In the genomic region with DNA sequence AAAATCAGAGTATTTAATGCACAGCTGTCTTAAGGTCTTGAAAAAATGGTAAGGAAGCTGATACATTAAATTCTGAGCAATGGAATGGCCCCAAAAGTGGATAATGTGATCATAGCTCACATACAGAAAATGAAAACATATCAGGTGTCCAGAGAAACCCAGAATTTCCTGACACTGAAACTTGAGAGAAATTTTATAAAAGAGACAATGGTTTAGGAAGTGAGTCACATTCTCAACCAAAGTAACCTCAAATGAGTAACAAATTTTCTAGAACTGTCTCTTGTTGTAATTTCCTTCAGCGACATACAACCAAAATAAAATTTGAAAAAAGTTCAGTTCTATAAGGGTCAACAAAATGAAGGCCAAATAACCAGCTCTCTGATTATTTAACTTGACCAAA, we compare ENCODE assay signal across 2 cellular contexts.
TF ChIP-seq lines count a peak whose summit lies in the region.

No MANE protein-coding gene starts in this region.

TF ChIP-seq in IMR-90, 13 proteins besides CTCF, POLR2A, EP300 and RAD21:
- TF ChIP-seq MAFK (IDR thresholded peaks at IDR 0.05; ENCODE audit: low read depth, low read length), result no peak
- TF ChIP-seq CHD1 (IDR thresholded peaks at IDR 0.05; ENCODE audit: low read depth, low read length), result no peak
- TF ChIP-seq FOS (IDR thresholded peaks at IDR 0.05; ENCODE audit: low read depth, low read length), result no peak
- TF ChIP-seq SMC3 (IDR thresholded peaks at IDR 0.05; ENCODE audit: low read depth, low read length), result no peak

TF ChIP-seq in SK-N-SH, 30 proteins besides CTCF, POLR2A, EP300 and RAD21:
- TF ChIP-seq CHD2 (IDR thresholded peaks at IDR 0.05; ENCODE audit: low read length, partially characterized antibody) (no peak), FOSL2 (IDR thresholded peaks at IDR 0.05; ENCODE audit: borderline replicate concordance, low read depth) (peak; percentile 16; the same call in 1 of the 2 replicates)
